8 cellular contexts compared by ENCODE assay signal in the genomic region with DNA sequence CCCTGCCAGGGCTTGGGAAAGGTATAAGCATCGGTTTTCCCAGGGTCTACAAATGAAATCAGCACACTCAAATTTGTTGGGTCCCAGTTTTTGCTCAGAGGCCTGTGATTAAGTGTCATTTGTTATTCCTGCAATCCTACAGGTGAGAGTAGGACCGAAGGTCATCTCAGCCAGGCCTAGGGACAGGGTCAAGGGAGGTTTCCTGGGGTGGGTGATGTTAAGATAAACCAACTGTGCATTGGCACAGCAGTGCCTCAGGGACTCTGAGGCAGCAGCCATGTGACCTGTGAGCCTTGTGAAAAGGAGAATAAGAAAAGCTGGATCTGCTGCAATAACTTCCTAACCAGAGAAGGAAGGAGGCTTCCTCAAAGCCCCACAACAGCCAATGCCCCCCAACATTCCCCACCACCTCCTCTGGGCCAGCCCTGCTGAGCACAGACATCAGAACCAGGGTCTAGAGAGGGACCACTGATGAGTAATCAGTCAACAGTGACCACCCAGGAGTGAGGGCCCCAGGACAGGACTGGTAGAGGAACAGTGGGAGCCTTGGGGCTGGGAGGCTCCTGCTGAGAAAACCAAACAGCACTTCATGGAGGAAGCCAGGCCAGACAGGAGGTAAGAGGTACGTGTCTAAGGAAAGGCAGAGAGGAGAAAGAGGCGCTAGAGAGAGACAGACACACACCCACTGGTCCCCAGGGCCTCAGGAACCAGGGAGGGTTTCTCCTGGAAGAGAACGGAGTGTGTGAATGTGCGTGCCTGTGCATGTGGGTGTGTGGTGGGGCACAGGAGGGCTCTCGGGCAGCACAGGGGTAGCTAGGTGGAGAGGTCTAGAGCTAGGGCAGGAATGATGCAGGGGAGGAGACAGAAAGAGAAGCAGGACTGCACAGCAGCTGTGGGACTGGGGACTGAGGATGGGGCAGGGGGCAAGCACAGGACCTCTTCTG.
DNase-seq lines count a peak whose midpoint lies in the region; ATAC-seq and TF ChIP-seq lines count a peak whose summit lies in the region.

No MANE protein-coding gene starts in this region.

- no peak overlapping the region for H2BK120ac ChIP-seq in H9 (ENCODE audit: low read depth, low read length, poor library complexity, severe bottlenecking)

- H3K4me3 ChIP-seq in CD8-positive, alpha-beta T cell (ENCODE audit: low read depth, low read length) = no peak overlapping the region

- no peaks in the 10 kb centered on the region for H4K20me1 ChIP-seq in H9 (ENCODE audit: control insufficient read depth, insufficient read depth, insufficient read length)

- no peaks in the 10 kb centered on the region for H3K9me3 Mint-ChIP-seq in CD8-positive, alpha-beta T cell
- H3K9me3 Mint-ChIP-seq in H9 (no peaks in the 10 kb centered on the region; a peak in 1 of 5 replicates), nephron (no peaks in the 10 kb centered on the region)

- H2AFZ ChIP-seq in H9 (ENCODE audit: low read length) = no peak overlapping the region

- no peak overlapping the region for H4K91ac ChIP-seq in H9 (ENCODE audit: insufficient read length, low read depth, low read length)

- H3K23me2 ChIP-seq in H9 (ENCODE audit: insufficient read length, low read depth, low read length, poor library complexity, severe bottlenecking) = no peaks in the 10 kb centered on the region

- no peak overlapping the region for H3K27ac ChIP-seq in CD8-positive, alpha-beta T cell (ENCODE audit: low read depth, low read length)
- H3K27ac ChIP-seq in H9 (ENCODE audit: insufficient read length, low read depth, low read length) (no peak overlapping the region), angular gyrus (ENCODE audit: low read depth, low read length) (peak overlapping the region; percentile 99)

- H3K27me3 ChIP-seq in CD8-positive, alpha-beta T cell (ENCODE audit: insufficient read depth, low read length) = no peaks in the 10 kb centered on the region
- H3K27me3 ChIP-seq in H9 (ENCODE audit: insufficient read depth, low read length) = no peaks in the 10 kb centered on the region

- no peak overlapping the region for H3K4ac ChIP-seq in H9 (ENCODE audit: low read depth, low read length)

- H3T11ph ChIP-seq in H9 (ENCODE audit: low read length) = no peak overlapping the region

- no peaks in the 10 kb centered on the region for H3K9me3 ChIP-seq in CD8-positive, alpha-beta T cell (ENCODE audit: low read length)
- H3K9me3 ChIP-seq in H9 (ENCODE audit: control insufficient read depth, low read depth, low read length) = no peaks in the 10 kb centered on the region

- peak overlapping the region; percentile 77 for H3K4me3 Mint-ChIP-seq in CD8-positive, alpha-beta T cell
- no peak overlapping the region for H3K4me3 Mint-ChIP-seq in H9
- no peak overlapping the region for H3K4me3 Mint-ChIP-seq in nephron

- no peak overlapping the region for H3K56ac ChIP-seq in H9 (ENCODE audit: insufficient read length, low read depth, low read length)

- no peak for DNase-seq in CD8-positive, alpha-beta T cell
- DNase-seq in H9 (no peak), NCI-H774 (lab: John Stamatoyannopoulos, UW) (no peak), NCI-H1436 (lab: John Stamatoyannopoulos, UW) (no peak)

- H3K36me3 ChIP-seq in CD8-positive, alpha-beta T cell (ENCODE audit: insufficient read depth, low read length) = no peaks in the 10 kb centered on the region

- no CpG with 5 or more reads among the region's 7 CpGs for WGBS in H9 (ENCODE audit: extremely low coverage, insufficient read length, low lambda C conversion rate)

- CTCF ChIA-PET in CD8-positive, alpha-beta T cell (lab: Charles Lee) = interaction anchor here (0.6 to 5.5 kb wide), 22 partner anchors 9 to 124 kb away, joined by 3 to 43 read pairs (median 5); a partner anchor contains a TSS

- peaks cover 33% of the 10 kb centered on the region for H3K4me1 Mint-ChIP-seq in CD8-positive, alpha-beta T cell (ENCODE audit: low read depth)
- peaks cover 45 to 54% of the 10 kb centered on the region in 2 experiments for H3K4me1 Mint-ChIP-seq in H9
- peaks cover 62% of the 10 kb centered on the region for H3K4me1 Mint-ChIP-seq in nephron

- no peaks in the 10 kb centered on the region; the same call in 1 of the 2 replicates for H3K79me2 ChIP-seq in H9 (ENCODE audit: insufficient read depth, low read length)

- no peak overlapping the region for H4K5ac ChIP-seq in H9 (ENCODE audit: insufficient read length, low read depth, low read length)

- no peaks in the 10 kb centered on the region for H3K27me3 Mint-ChIP-seq in CD8-positive, alpha-beta T cell (ENCODE audit: low read depth)
- H3K27me3 Mint-ChIP-seq in H9 (ENCODE audit: low read depth) (no peaks in the 10 kb centered on the region), nephron (ENCODE audit: low read depth) (no peaks in the 10 kb centered on the region)

- no peak overlapping the region for H4K8ac ChIP-seq in H9 (replicated peaks; ENCODE audit: insufficient read length, low read depth, low read length)

- POLR2A ChIA-PET in CD8-positive, alpha-beta T cell (lab: Charles Lee) = interaction anchor here (0.7 to 1.7 kb wide), 3 partner anchors 80 to 82 kb away, joined by 3 to 5 read pairs (median 4); no protein-coding TSS in a partner anchor

- peak overlapping the region; percentile 78 for H3K14ac ChIP-seq in H9 (ENCODE audit: insufficient read depth, low read length)

- H3K4me1 ChIP-seq in CD8-positive, alpha-beta T cell (ENCODE audit: insufficient read depth, low read length) = peaks cover 29% of the 10 kb centered on the region
- peaks cover 14% of the 10 kb centered on the region; the same call in 1 of the 2 replicates for H3K4me1 ChIP-seq in H9 (ENCODE audit: insufficient read depth, low read length)

- peaks cover 6% of the 10 kb centered on the region for H3K79me1 ChIP-seq in H9 (ENCODE audit: insufficient read depth, low read depth, low read length, poor library complexity, severe bottlenecking)

- H3K4me2 ChIP-seq in H9 (ENCODE audit: insufficient read depth, insufficient read length, low read length) = no peak overlapping the region

- no peaks in the 10 kb centered on the region for H3K36me3 Mint-ChIP-seq in CD8-positive, alpha-beta T cell
- peaks cover 0 to 4% (median 0%) of the 10 kb centered on the region in 3 experiments; a peak in 2 of 7 replicates for H3K36me3 Mint-ChIP-seq in H9 (ENCODE audit: insufficient read depth in 1 of 3, low read depth in 3 of 3)
- H3K36me3 Mint-ChIP-seq in nephron (ENCODE audit: low read depth) = no peaks in the 10 kb centered on the region

- no peak overlapping the region for H2BK5ac ChIP-seq in H9 (ENCODE audit: insufficient read length, low read length)

- H2BK12ac ChIP-seq in H9 (ENCODE audit: insufficient read length, low read depth, low read length) = no peak overlapping the region

- H2BK15ac ChIP-seq in H9 (ENCODE audit: low read depth, low read length) = no peak overlapping the region

- peak overlapping the region; percentile 88 for H3K27ac Mint-ChIP-seq in CD8-positive, alpha-beta T cell
- peak overlapping the region; percentile 48 to 94 (median 59); a peak in 6 of 7 replicates for H3K27ac Mint-ChIP-seq in H9
- peak overlapping the region in 2 of 3 experiments; percentile 19 to 51 for H3K27ac Mint-ChIP-seq in nephron

- H3K9ac ChIP-seq in H9 (ENCODE audit: extremely low read depth, insufficient read length, low read length) = no peak overlapping the region

- ATAC-seq in CD8-positive, alpha-beta T cell = peak; percentile 3
- no peak for ATAC-seq in GM21723 (IDR thresholded peaks at IDR 0.05; ENCODE audit: unreplicated experiment)
- ATAC-seq in GM19467 (IDR thresholded peaks at IDR 0.05; ENCODE audit: unreplicated experiment) = no peak

- no peak overlapping the region for H2BK20ac ChIP-seq in H9 (ENCODE audit: low read depth, low read length, poor library complexity, severe bottlenecking)

- intact Hi-C loops in CD8-positive, alpha-beta T cell (cut with DNase I, micrococcal nuclease) = loop anchor here in 1 of 2 experiments (5.0 kb wide), 1 partner anchor 84 kb away; a partner anchor contains a TSS

- TF ChIP-seq CTCF in CD8-positive, alpha-beta T cell (IDR thresholded peaks at IDR 0.05) = no peak
- TF ChIP-seq CTCF in H9 (conservative IDR thresholded peaks at IDR 0.05) (no peak), nephron (IDR thresholded peaks at IDR 0.05; ENCODE audit: unreplicated experiment in 3 of 3) (no peak)

- no peak overlapping the region for H2AK5ac ChIP-seq in H9 (ENCODE audit: insufficient read length, low read length)

- no peak overlapping the region for H3K23ac ChIP-seq in H9 (ENCODE audit: insufficient read length, low read depth, low read length)

- no peak overlapping the region for H3K18ac ChIP-seq in H9 (ENCODE audit: insufficient read length, low read depth, low read length)

Comparison
In these comparisons a context has a peak if more than half of its experiments do, and no peak if none do; other contexts are left out.
1. H3K27ac Mint-ChIP-seq: peak in every context shown above with its lines; median percentile 88 in CD8-positive, alpha-beta T cell; 59 in H9; 35 in nephron.